ENCODE assay signal across 1 cellular context in the genomic region with DNA sequence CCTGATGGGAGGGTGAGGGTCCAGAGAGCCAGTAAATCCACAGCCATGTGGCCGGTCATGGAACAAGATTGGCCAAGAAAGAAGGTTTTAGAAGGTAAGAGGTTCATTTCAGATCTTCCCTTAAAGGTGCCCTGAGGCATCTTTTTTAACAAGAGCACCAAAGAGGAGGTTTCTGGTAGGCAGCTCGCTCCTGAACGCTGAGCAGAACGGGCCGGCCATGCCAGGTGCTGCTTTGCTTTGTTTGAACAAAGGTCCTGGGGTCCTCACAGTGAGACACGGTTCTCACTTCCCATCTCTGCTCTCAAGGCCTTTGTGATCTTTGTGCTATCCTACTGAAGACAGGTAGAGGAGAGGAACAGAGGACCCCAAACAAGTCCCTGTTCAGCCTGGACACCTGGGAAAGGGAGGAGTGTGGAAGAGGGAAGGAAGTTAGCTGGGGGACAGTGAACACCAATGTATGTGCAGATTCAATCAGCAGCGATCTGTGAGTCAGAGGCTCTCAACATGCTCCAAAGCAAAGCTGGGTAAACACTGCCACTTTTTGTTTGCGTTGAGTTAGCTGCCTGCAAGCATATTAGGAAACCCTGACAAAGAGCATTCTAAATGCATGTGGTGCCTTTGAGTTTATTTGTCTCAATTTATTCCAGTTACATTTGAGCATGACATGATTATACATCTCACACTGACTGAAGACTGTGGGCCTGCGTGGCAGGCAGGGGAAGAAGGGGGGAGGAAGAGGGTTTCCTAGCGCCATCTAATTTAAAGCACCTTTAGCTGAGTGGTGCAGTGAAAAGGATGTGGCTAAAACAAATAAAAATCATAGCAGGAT.
TF ChIP-seq lines count a peak whose summit lies in the region.

No MANE protein-coding gene starts in this region.

TF ChIP-seq in HepG2, 621 proteins besides CTCF, POLR2A, EP300 and RAD21 (continued from another document and continues in another):
- TF ChIP-seq, protein P1, sequence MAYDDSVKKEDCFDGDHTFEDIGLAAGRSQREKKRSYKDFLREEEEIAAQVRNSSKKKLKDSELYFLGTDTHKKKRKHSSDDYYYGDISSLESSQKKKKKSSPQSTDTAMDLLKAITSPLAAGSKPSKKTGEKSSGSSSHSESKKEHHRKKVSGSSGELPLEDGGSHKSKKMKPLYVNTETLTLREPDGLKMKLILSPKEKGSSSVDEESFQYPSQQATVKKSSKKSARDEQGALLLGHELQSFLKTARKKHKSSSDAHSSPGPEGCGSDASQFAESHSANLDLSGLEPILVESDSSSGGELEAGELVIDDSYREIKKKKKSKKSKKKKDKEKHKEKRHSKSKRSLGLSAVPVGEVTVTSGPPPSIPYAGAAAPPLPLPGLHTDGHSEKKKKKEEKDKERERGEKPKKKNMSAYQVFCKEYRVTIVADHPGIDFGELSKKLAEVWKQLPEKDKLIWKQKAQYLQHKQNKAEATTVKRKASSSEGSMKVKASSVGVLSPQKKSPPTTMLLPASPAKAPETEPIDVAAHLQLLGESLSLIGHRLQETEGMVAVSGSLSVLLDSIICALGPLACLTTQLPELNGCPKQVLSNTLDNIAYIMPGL (CRISPR knock-in tag; IDR thresholded peaks at IDR 0.05; ENCODE audit: borderline replicate concordance in 1 of 2, low read depth in 1 of 2), result 0 out of 4 replicates have a peak, but pooled peaks of 1 of the 2 experiments have one; percentile 19
- 0 out of 2 replicates have a peak, but pooled peaks have one; percentile 25 for TF ChIP-seq DMAP1 (CRISPR knock-in tag; IDR thresholded peaks at IDR 0.05)
- TF ChIP-seq RFX3 (CRISPR knock-in tag; IDR thresholded peaks at IDR 0.05), result no peak
- TF ChIP-seq, protein P2, sequence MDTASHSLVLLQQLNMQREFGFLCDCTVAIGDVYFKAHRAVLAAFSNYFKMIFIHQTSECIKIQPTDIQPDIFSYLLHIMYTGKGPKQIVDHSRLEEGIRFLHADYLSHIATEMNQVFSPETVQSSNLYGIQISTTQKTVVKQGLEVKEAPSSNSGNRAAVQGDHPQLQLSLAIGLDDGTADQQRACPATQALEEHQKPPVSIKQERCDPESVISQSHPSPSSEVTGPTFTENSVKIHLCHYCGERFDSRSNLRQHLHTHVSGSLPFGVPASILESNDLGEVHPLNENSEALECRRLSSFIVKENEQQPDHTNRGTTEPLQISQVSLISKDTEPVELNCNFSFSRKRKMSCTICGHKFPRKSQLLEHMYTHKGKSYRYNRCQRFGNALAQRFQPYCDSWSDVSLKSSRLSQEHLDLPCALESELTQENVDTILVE (CRISPR knock-in tag; IDR thresholded peaks at IDR 0.05), result no peak
- TF ChIP-seq JUND (CRISPR knock-in tag; IDR thresholded peaks at IDR 0.05), result no peak
- no peak for TF ChIP-seq ZNF136 (CRISPR knock-in tag; IDR thresholded peaks at IDR 0.05; ENCODE audit: low read depth)
- TF ChIP-seq MIXL1 (CRISPR knock-in tag; IDR thresholded peaks at IDR 0.05), result peak; percentile 24; the same call in 1 of the 2 replicates
- 0 out of 2 replicates have a peak, but pooled peaks have one; percentile 53 for TF ChIP-seq SOX5 (CRISPR knock-in tag; IDR thresholded peaks at IDR 0.05; ENCODE audit: borderline replicate concordance)
- TF ChIP-seq PAWR (CRISPR knock-in tag; IDR thresholded peaks at IDR 0.05; ENCODE audit: borderline replicate concordance), result no peak
- TF ChIP-seq, protein P3, sequence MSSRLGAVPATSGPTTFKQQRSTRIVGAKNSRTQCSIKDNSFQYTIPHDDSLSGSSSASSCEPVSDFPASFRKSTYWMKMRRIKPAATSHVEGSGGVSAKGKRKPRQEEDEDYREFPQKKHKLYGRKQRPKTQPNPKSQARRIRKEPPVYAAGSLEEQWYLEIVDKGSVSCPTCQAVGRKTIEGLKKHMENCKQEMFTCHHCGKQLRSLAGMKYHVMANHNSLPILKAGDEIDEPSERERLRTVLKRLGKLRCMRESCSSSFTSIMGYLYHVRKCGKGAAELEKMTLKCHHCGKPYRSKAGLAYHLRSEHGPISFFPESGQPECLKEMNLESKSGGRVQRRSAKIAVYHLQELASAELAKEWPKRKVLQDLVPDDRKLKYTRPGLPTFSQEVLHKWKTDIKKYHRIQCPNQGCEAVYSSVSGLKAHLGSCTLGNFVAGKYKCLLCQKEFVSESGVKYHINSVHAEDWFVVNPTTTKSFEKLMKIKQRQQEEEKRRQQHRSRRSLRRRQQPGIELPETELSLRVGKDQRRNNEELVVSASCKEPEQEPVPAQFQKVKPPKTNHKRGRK (CRISPR knock-in tag; IDR thresholded peaks at IDR 0.05), result 0 out of 2 replicates have a peak, but pooled peaks have one; percentile 45
- TF ChIP-seq ZNF468 (CRISPR knock-in tag; IDR thresholded peaks at IDR 0.05), result no peak
- no peak for TF ChIP-seq DNMT1 (CRISPR knock-in tag; IDR thresholded peaks at IDR 0.05)
- TF ChIP-seq, protein P4, sequence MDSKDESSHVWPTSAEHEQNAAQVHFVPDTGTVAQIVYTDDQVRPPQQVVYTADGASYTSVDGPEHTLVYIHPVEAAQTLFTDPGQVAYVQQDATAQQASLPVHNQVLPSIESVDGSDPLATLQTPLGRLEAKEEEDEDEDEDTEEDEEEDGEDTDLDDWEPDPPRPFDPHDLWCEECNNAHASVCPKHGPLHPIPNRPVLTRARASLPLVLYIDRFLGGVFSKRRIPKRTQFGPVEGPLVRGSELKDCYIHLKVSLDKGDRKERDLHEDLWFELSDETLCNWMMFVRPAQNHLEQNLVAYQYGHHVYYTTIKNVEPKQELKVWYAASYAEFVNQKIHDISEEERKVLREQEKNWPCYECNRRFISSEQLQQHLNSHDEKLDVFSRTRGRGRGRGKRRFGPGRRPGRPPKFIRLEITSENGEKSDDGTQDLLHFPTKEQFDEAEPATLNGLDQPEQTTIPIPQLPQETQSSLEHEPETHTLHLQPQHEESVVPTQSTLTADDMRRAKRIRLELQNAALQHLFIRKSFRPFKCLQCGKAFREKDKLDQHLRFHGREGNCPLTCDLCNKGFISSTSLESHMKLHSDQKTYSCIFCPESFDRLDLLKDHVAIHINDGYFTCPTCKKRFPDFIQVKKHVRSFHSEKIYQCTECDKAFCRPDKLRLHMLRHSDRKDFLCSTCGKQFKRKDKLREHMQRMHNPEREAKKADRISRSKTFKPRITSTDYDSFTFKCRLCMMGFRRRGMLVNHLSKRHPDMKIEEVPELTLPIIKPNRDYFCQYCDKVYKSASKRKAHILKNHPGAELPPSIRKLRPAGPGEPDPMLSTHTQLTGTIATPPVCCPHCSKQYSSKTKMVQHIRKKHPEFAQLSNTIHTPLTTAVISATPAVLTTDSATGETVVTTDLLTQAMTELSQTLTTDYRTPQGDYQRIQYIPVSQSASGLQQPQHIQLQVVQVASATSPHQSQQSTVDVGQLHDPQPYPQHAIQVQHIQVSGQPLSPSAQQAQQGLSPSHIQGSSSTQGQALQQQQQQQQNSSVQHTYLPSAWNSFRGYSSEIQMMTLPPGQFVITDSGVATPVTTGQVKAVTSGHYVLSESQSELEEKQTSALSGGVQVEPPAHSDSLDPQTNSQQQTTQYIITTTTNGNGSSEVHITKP (CRISPR knock-in tag; IDR thresholded peaks at IDR 0.05; ENCODE audit: low read depth), result 0 out of 2 replicates have a peak, but pooled peaks have one; percentile 48
- no peak for TF ChIP-seq HMGA1 (CRISPR knock-in tag; conservative IDR thresholded peaks at IDR 0.05)
- no peak for TF ChIP-seq MIER2 (CRISPR knock-in tag; IDR thresholded peaks at IDR 0.05)
- no peak for TF ChIP-seq ZBTB7B (CRISPR knock-in tag; IDR thresholded peaks at IDR 0.05)
- TF ChIP-seq, protein P5, sequence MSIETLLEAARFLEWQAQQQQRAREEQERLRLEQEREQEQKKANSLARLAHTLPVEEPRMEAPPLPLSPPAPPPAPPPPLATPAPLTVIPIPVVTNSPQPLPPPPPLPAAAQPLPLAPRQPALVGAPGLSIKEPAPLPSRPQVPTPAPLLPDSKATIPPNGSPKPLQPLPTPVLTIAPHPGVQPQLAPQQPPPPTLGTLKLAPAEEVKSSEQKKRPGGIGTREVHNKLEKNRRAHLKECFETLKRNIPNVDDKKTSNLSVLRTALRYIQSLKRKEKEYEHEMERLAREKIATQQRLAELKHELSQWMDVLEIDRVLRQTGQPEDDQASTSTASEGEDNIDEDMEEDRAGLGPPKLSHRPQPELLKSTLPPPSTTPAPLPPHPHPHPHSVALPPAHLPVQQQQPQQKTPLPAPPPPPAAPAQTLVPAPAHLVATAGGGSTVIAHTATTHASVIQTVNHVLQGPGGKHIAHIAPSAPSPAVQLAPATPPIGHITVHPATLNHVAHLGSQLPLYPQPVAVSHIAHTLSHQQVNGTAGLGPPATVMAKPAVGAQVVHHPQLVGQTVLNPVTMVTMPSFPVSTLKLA (IDR thresholded peaks at IDR 0.05), result 0 out of 2 replicates have a peak, but pooled peaks have one; percentile 4
- peak; percentile 55; the same call in 1 of the 2 replicates for TF ChIP-seq ETV5 (CRISPR knock-in tag; IDR thresholded peaks at IDR 0.05; ENCODE audit: borderline replicate concordance)
- TF ChIP-seq CEBPB (IDR thresholded peaks at IDR 0.05; ENCODE audit: borderline replicate concordance, low read depth, low read length), result peak; percentile 59; the same call in 1 of the 2 replicates
- peak; percentile 54; the same call in 1 of the 2 replicates for TF ChIP-seq NCOR1 (IDR thresholded peaks at IDR 0.05; ENCODE audit: borderline replicate concordance, low read length)
- no peak for TF ChIP-seq ZNF143 (CRISPR knock-in tag; IDR thresholded peaks at IDR 0.05)
- TF ChIP-seq, protein P6, sequence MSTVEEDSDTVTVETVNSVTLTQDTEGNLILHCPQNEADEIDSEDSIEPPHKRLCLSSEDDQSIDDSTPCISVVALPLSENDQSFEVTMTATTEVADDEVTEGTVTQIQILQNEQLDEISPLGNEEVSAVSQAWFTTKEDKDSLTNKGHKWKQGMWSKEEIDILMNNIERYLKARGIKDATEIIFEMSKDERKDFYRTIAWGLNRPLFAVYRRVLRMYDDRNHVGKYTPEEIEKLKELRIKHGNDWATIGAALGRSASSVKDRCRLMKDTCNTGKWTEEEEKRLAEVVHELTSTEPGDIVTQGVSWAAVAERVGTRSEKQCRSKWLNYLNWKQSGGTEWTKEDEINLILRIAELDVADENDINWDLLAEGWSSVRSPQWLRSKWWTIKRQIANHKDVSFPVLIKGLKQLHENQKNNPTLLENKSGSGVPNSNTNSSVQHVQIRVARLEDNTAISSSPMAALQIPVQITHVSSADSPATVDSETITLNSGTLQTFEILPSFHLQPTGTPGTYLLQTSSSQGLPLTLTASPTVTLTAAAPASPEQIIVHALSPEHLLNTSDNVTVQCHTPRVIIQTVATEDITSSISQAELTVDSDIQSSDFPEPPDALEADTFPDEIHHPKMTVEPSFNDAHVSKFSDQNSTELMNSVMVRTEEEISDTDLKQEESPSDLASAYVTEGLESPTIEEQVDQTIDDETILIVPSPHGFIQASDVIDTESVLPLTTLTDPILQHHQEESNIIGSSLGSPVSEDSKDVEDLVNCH (CRISPR knock-in tag; IDR thresholded peaks at IDR 0.05), result no peak
- peak; percentile 80 for TF ChIP-seq GFI1 (CRISPR knock-in tag; IDR thresholded peaks at IDR 0.05; ENCODE audit: borderline replicate concordance)
- TF ChIP-seq MIER3 (CRISPR knock-in tag; IDR thresholded peaks at IDR 0.05; ENCODE audit: borderline replicate concordance), result peak; percentile 63; the same call in 1 of the 2 replicates
- TF ChIP-seq CEBPG (CRISPR knock-in tag; IDR thresholded peaks at IDR 0.05), result peak; percentile 75
- TF ChIP-seq THAP11 (CRISPR knock-in tag; IDR thresholded peaks at IDR 0.05), result peak; percentile 44; the same call in 1 of the 2 replicates
- no peak for TF ChIP-seq NFRKB (IDR thresholded peaks at IDR 0.05)
- no peak for TF ChIP-seq ZNF264 (CRISPR knock-in tag; IDR thresholded peaks at IDR 0.05)
- TF ChIP-seq ZKSCAN8 (CRISPR knock-in tag; IDR thresholded peaks at IDR 0.05; ENCODE audit: borderline replicate concordance), result 0 out of 2 replicates have a peak, but pooled peaks have one; percentile 49
- peak; percentile 40; the same call in 1 of the 2 replicates for TF ChIP-seq TCF7 (IDR thresholded peaks at IDR 0.05; ENCODE audit: low read depth)
- TF ChIP-seq CBX5 (CRISPR knock-in tag; IDR thresholded peaks at IDR 0.05; ENCODE audit: borderline replicate concordance), result peak; percentile 54; the same call in 1 of the 2 replicates
- TF ChIP-seq, protein P7, sequence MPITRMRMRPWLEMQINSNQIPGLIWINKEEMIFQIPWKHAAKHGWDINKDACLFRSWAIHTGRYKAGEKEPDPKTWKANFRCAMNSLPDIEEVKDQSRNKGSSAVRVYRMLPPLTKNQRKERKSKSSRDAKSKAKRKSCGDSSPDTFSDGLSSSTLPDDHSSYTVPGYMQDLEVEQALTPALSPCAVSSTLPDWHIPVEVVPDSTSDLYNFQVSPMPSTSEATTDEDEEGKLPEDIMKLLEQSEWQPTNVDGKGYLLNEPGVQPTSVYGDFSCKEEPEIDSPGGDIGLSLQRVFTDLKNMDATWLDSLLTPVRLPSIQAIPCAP (CRISPR knock-in tag; IDR thresholded peaks at IDR 0.05; ENCODE audit: low read depth), result no peak
- TF ChIP-seq STAG1 (CRISPR knock-in tag; IDR thresholded peaks at IDR 0.05), result peak; percentile 39; the same call in 1 of the 2 replicates
- TF ChIP-seq JUN (CRISPR knock-in tag; IDR thresholded peaks at IDR 0.05), result peak; percentile 62; the same call in 1 of the 2 replicates
- TF ChIP-seq ZNF343 (CRISPR knock-in tag; IDR thresholded peaks at IDR 0.05), result no peak
- peak; percentile 72 for TF ChIP-seq TBX2 (CRISPR knock-in tag; IDR thresholded peaks at IDR 0.05; ENCODE audit: borderline replicate concordance)
- TF ChIP-seq, protein P8, sequence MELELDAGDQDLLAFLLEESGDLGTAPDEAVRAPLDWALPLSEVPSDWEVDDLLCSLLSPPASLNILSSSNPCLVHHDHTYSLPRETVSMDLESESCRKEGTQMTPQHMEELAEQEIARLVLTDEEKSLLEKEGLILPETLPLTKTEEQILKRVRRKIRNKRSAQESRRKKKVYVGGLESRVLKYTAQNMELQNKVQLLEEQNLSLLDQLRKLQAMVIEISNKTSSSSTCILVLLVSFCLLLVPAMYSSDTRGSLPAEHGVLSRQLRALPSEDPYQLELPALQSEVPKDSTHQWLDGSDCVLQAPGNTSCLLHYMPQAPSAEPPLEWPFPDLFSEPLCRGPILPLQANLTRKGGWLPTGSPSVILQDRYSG (CRISPR knock-in tag; IDR thresholded peaks at IDR 0.05), result no peak
- TF ChIP-seq PRPF4 (IDR thresholded peaks at IDR 0.05; ENCODE audit: low read depth, low read length, poor library complexity, severe bottlenecking), result peak; percentile 23
- no peak for TF ChIP-seq NFKB2 (CRISPR knock-in tag; IDR thresholded peaks at IDR 0.05; ENCODE audit: borderline replicate concordance)
- TF ChIP-seq FOSL2 (CRISPR knock-in tag; IDR thresholded peaks at IDR 0.05), result peak; percentile 97
- no peak for TF ChIP-seq ARNT2 (CRISPR knock-in tag; IDR thresholded peaks at IDR 0.05; ENCODE audit: low read depth)
- peak; percentile 91 for TF ChIP-seq ZNF317 (CRISPR knock-in tag; IDR thresholded peaks at IDR 0.05)
- no peak for TF ChIP-seq HNRNPH1 (optimal IDR thresholded peaks at IDR 0.05; ENCODE audit: low read depth, low read length)
- TF ChIP-seq HOXA3 (CRISPR knock-in tag; IDR thresholded peaks at IDR 0.05), result 0 out of 2 replicates have a peak, but pooled peaks have one; percentile 14
- TF ChIP-seq ZNF326 (CRISPR knock-in tag; IDR thresholded peaks at IDR 0.05; ENCODE audit: borderline replicate concordance), result no peak
- no peak for TF ChIP-seq CAMTA2 (CRISPR knock-in tag; IDR thresholded peaks at IDR 0.05; ENCODE audit: borderline replicate concordance)
